ENCODE assay signal across 26 cellular contexts in genomic region chr9:7841831-7842230, GRCh38. TPM values are rescaled to one million over a fixed set of nuclear protein-coding genes. Genes with fewer than 3 reads are reported as not detected.
DNase-seq lines count a peak whose midpoint lies in the region; FAIRE-seq and TF ChIP-seq lines count a peak whose summit lies in the region.
"Had no signal": no experiment of that assay in that cellular context is flagged by ENCODE, and none has a peak within 500 bp of the region (broad histone marks: within the 10 kb centered on the region; RNA-seq: fewer than 3 reads in every experiment).

No MANE protein-coding gene starts in this region.

- TF ChIP-seq CTCF in bronchial epithelial cell (IDR thresholded peaks at IDR 0.05; ENCODE audit: insufficient read depth, low read length, severe bottlenecking) (no peak), ascending aorta (IDR thresholded peaks at IDR 0.05) (no peak), D721Med (IDR thresholded peaks at IDR 0.05; ENCODE audit: insufficient read depth, missing control alignments) (no peak)

- H3K27me3 ChIP-seq in bronchial epithelial cell (ENCODE audit: control insufficient read depth, insufficient read depth, low read length) (no peaks in the 10 kb centered on the region), ascending aorta (no peaks in the 10 kb centered on the region)
- H3K27me3 ChIP-seq: BE2C, BLaER1 had no signal

- H3K36me3 ChIP-seq in bronchial epithelial cell (ENCODE audit: control insufficient read depth, insufficient read depth, low read length) (no peaks in the 10 kb centered on the region), ascending aorta (no peaks in the 10 kb centered on the region)
- H3K36me3 ChIP-seq: BE2C, BLaER1 had no signal

- H3K4me3 ChIP-seq in bronchial epithelial cell (ENCODE audit: low read depth, low read length) (no peak overlapping the region), ascending aorta (no peak overlapping the region)
- H3K4me3 ChIP-seq: BLaER1 had no signal

- H3K4me1 ChIP-seq in ascending aorta = no peaks in the 10 kb centered on the region
- H3K4me1 ChIP-seq: BLaER1, Caco-2 had no signal

- in situ Hi-C loops in G401 (cut with HindIII; ENCODE audit: low sequenced_read_pairs) = no loop called here

- no peak overlapping the region for H3K27ac ChIP-seq in ascending aorta
- H3K27ac ChIP-seq: BLaER1 had no signal

- H3K9me3 ChIP-seq in ascending aorta = no peaks in the 10 kb centered on the region
- H3K9me3 ChIP-seq: BE2C, BLaER1, Caco-2 had no signal

- DNase-seq in G401 (ENCODE audit: low spot score) = peak; percentile 90
- no peak for DNase-seq in bronchial epithelial cell (ENCODE audit: low read depth)
- DNase-seq in cerebellum (ENCODE audit: low spot score) = peak; percentile 51
- no peak for DNase-seq in COLO668 (lab: John Stamatoyannopoulos, UW; ENCODE audit: unreplicated experiment)
- DNase-seq in ascending aorta (ENCODE audit: low spot score in 2 of 2) = no peak
- no peak for DNase-seq in D721Med (ENCODE audit: insufficient read length, low spot score)
- DNase-seq: 8988T; ACHN; BE2C; Caco-2; Calu3; CD4-positive, alpha-beta memory T cell; CD4-positive, CD25-positive, alpha-beta regulatory T cell; CD8-positive, alpha-beta memory T cell; DMS 273 treated with DMSO at 0.1 percent for 48 hours; DMS153; DMS53; DMS79; DND-41; EL; GF-D8 had no signal

- intact Hi-C loops in ascending aorta (cut with DNase I) = no loop called here

- FAIRE-seq in bronchial epithelial cell (lab: Jason Lieb, UNC) = peak; percentile 32
- FAIRE-seq in D721Med (lab: Jason Lieb, UNC) = no peak
- FAIRE-seq: A204.1, G401.6, GM12891, GM19239 had no signal

RNA-seq across cellular contexts. Expression of gene DMAC1, which starts 42.3 kb away (rescaled TPM):
- total RNA-seq in G401 (2014; rRNA removed; shearing (Covaris generic)) = 11.1 and 31.1 TPM in 2 replicates
- total RNA-seq in bronchial epithelial cell (10.8 and 12.8 TPM in 2 replicates), cerebellum (15.8 TPM), ascending aorta (31.5 TPM)

Comparison
In these comparisons a context has a peak if more than half of its experiments do, and no peak if none do; other contexts are left out.
1. DNase-seq: peak in G401 (single experiment) and cerebellum (single experiment); none in bronchial epithelial cell (single experiment), COLO668 (single experiment), ascending aorta (0 of 2) and D721Med (single experiment).